In genomic region chr5:130528474-130528873, GRCh38 we compare ENCODE assay signal across 16 cellular contexts.
A peak's percentile ranks its signal among the peaks of the same experiment; 100 is the strongest.
DNase-seq lines count a peak whose midpoint lies in the region; ATAC-seq and TF ChIP-seq lines count a peak whose summit lies in the region.
"Had no signal": no experiment of that assay in that cellular context is flagged by ENCODE, and none has a peak within 500 bp of the region (broad histone marks: within the 10 kb centered on the region; RNA-seq: fewer than 3 reads in every experiment).

No MANE protein-coding gene starts in this region.

- no peaks in the 10 kb centered on the region for H3K9me3 ChIP-seq in adipocyte (ENCODE audit: control insufficient read depth, low read length)
- H3K9me3 ChIP-seq: adrenal gland, sigmoid colon, transverse colon had no signal

- no peak for TF ChIP-seq CTCF in fibroblast of mammary gland (conservative IDR thresholded peaks at IDR 0.05; ENCODE audit: control insufficient read depth, insufficient read depth, low read depth, low read length)

- H3K36me3 ChIP-seq in adipocyte (ENCODE audit: control insufficient read depth, insufficient read depth, low read length, severe bottlenecking) = no peaks in the 10 kb centered on the region
- H3K36me3 ChIP-seq: adrenal gland, sigmoid colon, transverse colon had no signal

- ATAC-seq in GM18868 (IDR thresholded peaks at IDR 0.05; ENCODE audit: unreplicated experiment) (no peak), GM21576 (IDR thresholded peaks at IDR 0.05; ENCODE audit: unreplicated experiment) (no peak), GM18520 (IDR thresholded peaks at IDR 0.05; ENCODE audit: unreplicated experiment) (no peak)

- H3K4me1 ChIP-seq in adipocyte (ENCODE audit: control insufficient read depth, insufficient read depth, low read length) = peaks cover 3% of the 10 kb centered on the region
- H3K4me1 ChIP-seq: adrenal gland, sigmoid colon, transverse colon had no signal

- H3K4me3 ChIP-seq in adipocyte (ENCODE audit: low read length) = no peak overlapping the region
- no peak overlapping the region for H3K4me3 ChIP-seq in fibroblast of mammary gland (ENCODE audit: control insufficient read depth, low read depth, low read length)
- H3K4me3 ChIP-seq: adrenal gland, sigmoid colon, transverse colon had no signal

- peak; percentile 32 for DNase-seq in HCEC 1CT
- peak; percentile 54 for DNase-seq in adipocyte (ENCODE audit: low read depth)
- DNase-seq in fibroblast of mammary gland (ENCODE audit: low read depth) = peak; percentile 72
- DNase-seq in stromal cell of bone marrow (ENCODE audit: low read depth) = peak; percentile 44
- DNase-seq: activated B cell treated with CpG ODN at 0.5 μM for 24 hours; adrenal gland; CD4-positive, alpha-beta T cell; cortex of kidney; erythroblast; NCI-H1417; sigmoid colon; stimulated activated CD4-positive, alpha-beta T cell treated with anti-CD3 and anti-CD28 coated beads, Interleukin-4, amount 100 ng/mL, for 24 hours; transverse colon had no signal

- H3K27me3 ChIP-seq in adipocyte (replicated peaks; ENCODE audit: control insufficient read depth, insufficient read depth, low read length) = no peaks in the 10 kb centered on the region
- H3K27me3 ChIP-seq: adrenal gland, sigmoid colon, transverse colon had no signal

- H3K9ac ChIP-seq in adipocyte (ENCODE audit: low read length) = no peak overlapping the region
